Comparison of ENCODE assay signal across 8 cellular contexts in the genomic region with DNA sequence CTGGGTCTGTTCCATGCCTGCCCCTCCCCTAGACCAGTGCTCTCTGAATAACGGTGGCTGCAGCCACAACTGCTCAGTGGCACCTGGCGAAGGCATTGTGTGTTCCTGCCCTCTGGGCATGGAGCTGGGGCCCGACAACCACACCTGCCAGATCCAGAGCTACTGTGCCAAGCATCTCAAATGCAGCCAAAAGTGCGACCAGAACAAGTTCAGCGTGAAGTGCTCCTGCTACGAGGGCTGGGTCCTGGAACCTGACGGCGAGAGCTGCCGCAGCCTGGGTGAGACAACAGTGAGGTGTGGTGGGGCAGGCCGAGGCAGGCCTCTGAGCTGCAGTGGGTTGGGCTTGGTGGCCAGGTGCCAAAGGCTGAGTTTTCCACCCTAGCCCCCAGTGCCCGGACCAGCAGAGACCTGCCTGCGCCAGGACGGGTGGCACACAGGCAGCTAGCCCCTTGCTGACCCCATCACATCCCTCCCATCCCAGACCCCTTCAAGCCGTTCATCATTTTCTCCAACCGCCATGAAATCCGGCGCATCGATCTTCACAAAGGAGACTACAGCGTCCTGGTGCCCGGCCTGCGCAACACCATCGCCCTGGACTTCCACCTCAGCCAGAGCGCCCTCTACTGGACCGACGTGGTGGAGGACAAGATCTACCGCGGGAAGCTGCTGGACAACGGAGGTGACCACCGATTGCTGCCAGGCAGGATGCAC. TPM values are rescaled to one million over a fixed set of nuclear protein-coding genes. Genes with fewer than 3 reads are reported as not detected.
DNase-seq lines count a peak whose midpoint lies in the region; ATAC-seq, FAIRE-seq and TF ChIP-seq lines count a peak whose summit lies in the region.

No MANE protein-coding gene starts in this region.

- BruUV-seq in K562 (replicated peaks; lab: Mats Ljungman, UMichigan): no TSS peak

- FAIRE-seq in K562 (lab: Jason Lieb, UNC): peak; percentile 92

- DNase-seq in DND-41: no peak
- peak; percentile 46 for DNase-seq in NCI-H1048 (lab: John Stamatoyannopoulos, UW)
- peak; percentile 45 for DNase-seq in SKM-1 treated with dmso at 0.1 percent for 144 hours (lab: John Stamatoyannopoulos, UW; ENCODE audit: unreplicated experiment)
- DNase-seq in K562 (ENCODE audit: extremely low read depth in 1 of 4, low spot score in 3 of 4): peak; percentile 82 to 88 (median 86)
- DNase-seq in iPS DF 6.9 (ENCODE audit: low read depth, low spot score): peak; percentile 52
- peak; percentile 14 to 50 (median 49) for DNase-seq in stimulated activated CD4-positive, alpha-beta T cell treated with anti-CD3 and anti-CD28 coated beads, Interleukin-12 subunit alpha, Interleukin-12 subunit beta, amount 100 ng/mL, for 48 hours (ENCODE audit: low read depth in 2 of 3, low spot score in 1 of 3)

- H3K27me3 ChIP-seq in DND-41 (ENCODE audit: insufficient read depth, low read length, poor library complexity) (peaks cover 3% of the 10 kb centered on the region), K562 (ENCODE audit: control insufficient read depth in 2 of 2, insufficient read depth in 2 of 2, low read length in 2 of 2) (peaks cover 11 to 55% of the 10 kb centered on the region in 2 experiments; a peak in 4 of 5 replicates), iPS DF 6.9 (ENCODE audit: control insufficient read depth, insufficient read depth, low read length) (no peaks in the 10 kb centered on the region)

- H3K9me3 ChIP-seq in DND-41 (ENCODE audit: insufficient read depth, low read length, severe bottlenecking) (no peaks in the 10 kb centered on the region), K562 (replicated peaks; ENCODE audit: control insufficient read depth, insufficient read depth, low read depth, low read length) (no peaks in the 10 kb centered on the region), iPS DF 6.9 (ENCODE audit: control insufficient read depth, insufficient read depth, low read length) (no peaks in the 10 kb centered on the region)

- H3K79me2 ChIP-seq in DND-41 (ENCODE audit: insufficient read depth, low read length) (no peaks in the 10 kb centered on the region), K562 (ENCODE audit: control insufficient read depth, insufficient read depth, low read length) (no peaks in the 10 kb centered on the region)

- peak; percentile 69 for TF ChIP-seq CTCF in DND-41 (IDR thresholded peaks at IDR 0.05; ENCODE audit: borderline replicate concordance, extremely low read depth, low read length, poor library complexity, severe bottlenecking)
- peak; percentile 83 to 97 (median 94) for TF ChIP-seq CTCF in K562 (IDR thresholded peaks at IDR 0.05 in 2 of 3, conservative IDR thresholded peaks at IDR 0.05 in 1 of 3; ENCODE audit: insufficient read depth in 2 of 3, low read depth in 1 of 3, low read length in 3 of 3)

- no peak for TF ChIP-seq EP300 in K562 (IDR thresholded peaks at IDR 0.05; ENCODE audit: low read length)

- 26% methylated on average over 29 of the region's 29 CpGs for WGBS in K562 (ENCODE audit: insufficient coverage, low coverage, missing lambda C conversion rate)
- no CpG with 5 or more reads among the region's 29 CpGs for WGBS in iPS DF 6.9 (ENCODE audit: insufficient coverage, insufficient read length)

- no peaks in the 10 kb centered on the region for H3K9me1 ChIP-seq in K562 (ENCODE audit: control insufficient read depth, insufficient read depth, low read length)

- CTCF ChIA-PET in K562 (lab: Yijun Ruan, JAX; ENCODE audit: low intra/inter-chr PET ratio): interaction anchor here (0.6 to 3.6 kb wide), 5 partner anchors 48 to 168 kb away, joined by 3 to 18 read pairs (median 4); no protein-coding TSS in a partner anchor

- no peak for TF ChIP-seq POLR2A in K562 (conservative IDR thresholded peaks at IDR 0.05)

- in situ Hi-C loops in K562 (cut with MboI): loop anchor here (5.0 kb wide), 3 partner anchors 53 to 158 kb away; a partner anchor contains a TSS

- H3K4me2 ChIP-seq in DND-41 (ENCODE audit: insufficient read depth, low read length) (no peak overlapping the region), K562 (ENCODE audit: insufficient read depth, low read length) (peak overlapping the region; percentile 23; the same call in 1 of the 2 replicates)

- no peak overlapping the region for H3K4me3 ChIP-seq in DND-41 (ENCODE audit: low read depth in 1 of 2, low read length in 2 of 2)
- H3K4me3 ChIP-seq in K562: no peak overlapping the region
- no peak overlapping the region for H3K4me3 ChIP-seq in iPS DF 6.9 (ENCODE audit: low read length)

- H3K4me1 ChIP-seq in DND-41 (ENCODE audit: insufficient read depth, low read length) (no peaks in the 10 kb centered on the region), K562 (replicated peaks in 1 of 2; ENCODE audit: control insufficient read depth in 2 of 2, insufficient read depth in 2 of 2, low read length in 2 of 2) (peaks cover 12 to 57% of the 10 kb centered on the region in 2 experiments; a peak in 4 of 5 replicates), iPS DF 6.9 (ENCODE audit: control insufficient read depth, insufficient read depth, low read length) (no peaks in the 10 kb centered on the region)

- H2AFZ ChIP-seq in DND-41 (ENCODE audit: low read depth, low read length) (no peak overlapping the region), K562 (ENCODE audit: low read depth, low read length) (peak overlapping the region; percentile 13; the same call in 1 of the 2 replicates)

- POLR2A ChIA-PET in K562 (lab: Yijun Ruan, JAX): interaction anchor here (0.5 to 1.4 kb wide), 8 partner anchors 9 to 167 kb away, joined by 3 to 5 read pairs (median 3); a partner anchor contains a TSS

- ATAC-seq in DND-41 (ENCODE audit: insufficient read depth, low read depth): no peak
- peak; percentile 88 for ATAC-seq in K562
- no peak for ATAC-seq in GM18907 (IDR thresholded peaks at IDR 0.05; ENCODE audit: unreplicated experiment)
- ATAC-seq in GM21423 (IDR thresholded peaks at IDR 0.05; ENCODE audit: unreplicated experiment): no peak

- intact Hi-C loops in K562 (cut with micrococcal nuclease): loop anchor here (1.0 kb wide), 1 partner anchor 51 kb away; no protein-coding TSS in a partner anchor

- TF ChIP-seq RAD21 in K562 (CRISPR knock-in tag; conservative IDR thresholded peaks at IDR 0.05 in 1 of 2, IDR thresholded peaks at IDR 0.05 in 1 of 2): peak; percentile 62 to 82

- H4K20me1 ChIP-seq in DND-41 (ENCODE audit: insufficient read depth, low read length): no peaks in the 10 kb centered on the region; the same call in 1 of the 2 replicates
- H4K20me1 ChIP-seq in K562 (replicated peaks; ENCODE audit: control insufficient read depth, insufficient read depth, low read length): peaks cover 11% of the 10 kb centered on the region

- H3K36me3 ChIP-seq in DND-41 (ENCODE audit: insufficient read depth, low read length): no peaks in the 10 kb centered on the region
- no peaks in the 10 kb centered on the region for H3K36me3 ChIP-seq in K562 (ENCODE audit: control insufficient read depth, insufficient read depth, low read length)
- H3K36me3 ChIP-seq in iPS DF 6.9 (ENCODE audit: control insufficient read depth, insufficient read depth, low read length): peaks cover 49% of the 10 kb centered on the region

- H3K27ac ChIP-seq in DND-41 (ENCODE audit: low read length): no peak overlapping the region
- no peak overlapping the region for H3K27ac ChIP-seq in K562 (ENCODE audit: extremely low read depth, low read depth, low read length)
- no peak overlapping the region for H3K27ac ChIP-seq in iPS DF 6.9 (ENCODE audit: low read length)

- H3K9ac ChIP-seq in DND-41 (ENCODE audit: low read depth, low read length) (no peak overlapping the region), K562 (ENCODE audit: insufficient read depth in 1 of 2, low read depth in 2 of 2, low read length in 2 of 2) (peak overlapping the region in 1 of 2 experiments; percentile 23; a peak in 1 of 4 replicates)

RNA-seq across cellular contexts. Expression of a gene that starts 28.2 kb away (rescaled TPM):
- not detected in 2 replicates for total RNA-seq in K562 (2011; cell fraction: chromatin; rRNA removed; ENCODE audit: low replicate concordance)
- total RNA-seq in K562 (2011; cell fraction: nucleolus; rRNA removed): not detected in 2 replicates
- total RNA-seq in K562 (2011; cell fraction: nucleoplasm; rRNA removed): not detected in 2 replicates
- not detected in 2 replicates for total RNA-seq in K562 (2014; rRNA removed)
- total RNA-seq in K562 (2014; rRNA removed; fragmentation: Illumina TruSeq; extraction: Trizol): not detected in 2 replicates
- total RNA-seq in K562 (2015; rRNA removed; fragmentation: Illumina TruSeq; extraction: Trizol): not detected in 2 replicates
- not detected in 2 replicates for total RNA-seq in K562 (2021)
- not detected in 2 replicates for polyA plus RNA-seq in K562 (2011; rRNA removed)
- polyA plus RNA-seq in K562 (2011; cell fraction: cytosol; rRNA removed): not detected in 2 replicates
- not detected in 2 replicates for polyA plus RNA-seq in K562 (2011; cell fraction: nucleus; rRNA removed)
- polyA plus RNA-seq in K562 (2012): not detected in 2 replicates
- not detected in 2 replicates for polyA plus RNA-seq in K562 (2014; fragmentation: Illumina TruSeq; extraction: Trizol)
- polyA plus RNA-seq in K562 (2014; fragmentation: Nextera tagmentation; extraction: Ambion mirVana): not detected
- not detected in 2 replicates for polyA plus RNA-seq in K562 (2014; rRNA removed)
- not detected in 2 replicates for polyA minus RNA-seq in K562 (2011; rRNA and poly(A)+ RNA removed)
- not detected in 2 replicates for polyA minus RNA-seq in K562 (2011; cell fraction: cytosol; rRNA and poly(A)+ RNA removed)
- not detected in 2 replicates for polyA minus RNA-seq in K562 (2011; cell fraction: nucleus; rRNA and poly(A)+ RNA removed)

RNA-seq across cellular contexts. Expression of a gene that starts 41.0 kb away (rescaled TPM):
- 1.7 and 4.4 TPM in 2 replicates for total RNA-seq in K562 (2011; cell fraction: chromatin; rRNA removed; ENCODE audit: low replicate concordance)
- 4.7 and 5.7 TPM in 2 replicates for total RNA-seq in K562 (2011; cell fraction: nucleolus; rRNA removed)
- total RNA-seq in K562 (2011; cell fraction: nucleoplasm; rRNA removed): 5.1 and 6.6 TPM in 2 replicates
- 1.0 and 1.4 TPM in 2 replicates for total RNA-seq in K562 (2014; rRNA removed)
- 0.22 TPM in 1 of 2 replicates, not detected in the other for total RNA-seq in K562 (2014; rRNA removed; fragmentation: Illumina TruSeq; extraction: Trizol)
- 0.19 TPM in 1 of 2 replicates, not detected in the other for total RNA-seq in K562 (2015; rRNA removed; fragmentation: Illumina TruSeq; extraction: Trizol)
- total RNA-seq in K562 (2021): 2.2 and 2.7 TPM in 2 replicates
- 0.49 and 1.7 TPM in 2 replicates for polyA plus RNA-seq in K562 (2011; rRNA removed)
- polyA plus RNA-seq in K562 (2011; cell fraction: cytosol; rRNA removed): 0.59 and 0.91 TPM in 2 replicates
- 2.4 and 3.4 TPM in 2 replicates for polyA plus RNA-seq in K562 (2011; cell fraction: nucleus; rRNA removed)
- 2.7 and 7.2 TPM in 2 replicates for polyA plus RNA-seq in K562 (2012)
- polyA plus RNA-seq in K562 (2014; fragmentation: Illumina TruSeq; extraction: Trizol): 1.1 and 1.9 TPM in 2 replicates
- polyA plus RNA-seq in K562 (2014; fragmentation: Nextera tagmentation; extraction: Ambion mirVana): not detected
- polyA plus RNA-seq in K562 (2014; rRNA removed): 1.1 and 1.3 TPM in 2 replicates
- 0.30 TPM in 1 of 2 replicates, not detected in the other for polyA minus RNA-seq in K562 (2011; rRNA and poly(A)+ RNA removed)
- polyA minus RNA-seq in K562 (2011; cell fraction: cytosol; rRNA and poly(A)+ RNA removed): 3.2 and 4.1 TPM in 2 replicates
- 0.67 and 1.00 TPM in 2 replicates for polyA minus RNA-seq in K562 (2011; cell fraction: nucleus; rRNA and poly(A)+ RNA removed)

RNA-seq across cellular contexts. Expression of a gene that starts 47.3 kb away (rescaled TPM):
- 2.3 and 6.7 TPM in 2 replicates for total RNA-seq in K562 (2011; cell fraction: chromatin; rRNA removed; ENCODE audit: low replicate concordance)
- total RNA-seq in K562 (2011; cell fraction: nucleolus; rRNA removed): 1.8 and 3.5 TPM in 2 replicates
- total RNA-seq in K562 (2011; cell fraction: nucleoplasm; rRNA removed): 2.2 and 5.4 TPM in 2 replicates
- total RNA-seq in K562 (2014; rRNA removed): 0.18 and 0.29 TPM in 2 replicates
- 0.03 and 0.04 TPM in 2 replicates for total RNA-seq in K562 (2014; rRNA removed; fragmentation: Illumina TruSeq; extraction: Trizol)
- 0.11 and 0.36 TPM in 2 replicates for total RNA-seq in K562 (2015; rRNA removed; fragmentation: Illumina TruSeq; extraction: Trizol)
- total RNA-seq in K562 (2021): 0.64 and 1.1 TPM in 2 replicates
- 0.28 and 0.45 TPM in 2 replicates for polyA plus RNA-seq in K562 (2011; rRNA removed)
- polyA plus RNA-seq in K562 (2011; cell fraction: cytosol; rRNA removed): 0.27 and 0.66 TPM in 2 replicates
- polyA plus RNA-seq in K562 (2011; cell fraction: nucleus; rRNA removed): 1.5 and 1.9 TPM in 2 replicates
- polyA plus RNA-seq in K562 (2012): 0.33 and 1.8 TPM in 2 replicates
- polyA plus RNA-seq in K562 (2014; fragmentation: Illumina TruSeq; extraction: Trizol): 0.13 and 0.15 TPM in 2 replicates
- polyA plus RNA-seq in K562 (2014; fragmentation: Nextera tagmentation; extraction: Ambion mirVana): not detected
- polyA plus RNA-seq in K562 (2014; rRNA removed): 0.19 and 0.45 TPM in 2 replicates
- polyA minus RNA-seq in K562 (2011; rRNA and poly(A)+ RNA removed): 1.9 and 2.0 TPM in 2 replicates
- polyA minus RNA-seq in K562 (2011; cell fraction: cytosol; rRNA and poly(A)+ RNA removed): 2.4 and 4.2 TPM in 2 replicates
- polyA minus RNA-seq in K562 (2011; cell fraction: nucleus; rRNA and poly(A)+ RNA removed): 0.40 and 2.8 TPM in 2 replicates

RNA-seq across cellular contexts. Expression of a gene that starts 53.9 kb away (rescaled TPM):
- 95.6 and 251 TPM in 2 replicates for total RNA-seq in K562 (2011; cell fraction: chromatin; rRNA removed; ENCODE audit: low replicate concordance)
- 199 and 247 TPM in 2 replicates for total RNA-seq in K562 (2011; cell fraction: nucleolus; rRNA removed)
- 115 and 136 TPM in 2 replicates for total RNA-seq in K562 (2011; cell fraction: nucleoplasm; rRNA removed)
- total RNA-seq in K562 (2014; rRNA removed) (194 and 217 TPM in 2 replicates), K562 (2014; rRNA removed; fragmentation: Illumina TruSeq; extraction: Trizol) (76.9 and 92.0 TPM in 2 replicates), K562 (2015; rRNA removed; fragmentation: Illumina TruSeq; extraction: Trizol) (115 and 119 TPM in 2 replicates), K562 (2021) (227 and 243 TPM in 2 replicates)
- polyA plus RNA-seq in K562 (2011; rRNA removed) (84.6 and 226 TPM in 2 replicates), K562 (2014; fragmentation: Illumina TruSeq; extraction: Trizol) (319 and 377 TPM in 2 replicates), K562 (2014; fragmentation: Nextera tagmentation; extraction: Ambion mirVana) (10 to 100 TPM; 46.1 to 81.5 TPM), K562 (2014; rRNA removed) (154 and 158 TPM in 2 replicates)
- polyA plus RNA-seq in K562 (2011; cell fraction: cytosol; rRNA removed): 268 and 390 TPM in 2 replicates
- 341 and 344 TPM in 2 replicates for polyA plus RNA-seq in K562 (2011; cell fraction: nucleus; rRNA removed)
- polyA plus RNA-seq in K562 (2012): 190 and 549 TPM in 2 replicates
- polyA minus RNA-seq in K562 (2011; rRNA and poly(A)+ RNA removed): 95.0 and 99.1 TPM in 2 replicates
- 155 and 228 TPM in 2 replicates for polyA minus RNA-seq in K562 (2011; cell fraction: cytosol; rRNA and poly(A)+ RNA removed)
- 97.1 and 133 TPM in 2 replicates for polyA minus RNA-seq in K562 (2011; cell fraction: nucleus; rRNA and poly(A)+ RNA removed)
